Comparison of ENCODE assay signal across 24 cellular contexts in genomic region chr4:2428496-2429213, GRCh38. TPM values are rescaled to one million over a fixed set of nuclear protein-coding genes. Genes with fewer than 3 reads are reported as not detected.
"Had no signal": no experiment of that assay in that cellular context is flagged by ENCODE, and none has a peak within 500 bp of the region (broad histone marks: within the 10 kb centered on the region; RNA-seq: fewer than 3 reads in every experiment).

No MANE protein-coding gene starts in this region.

- H3K4me1 ChIP-seq: left ventricle myocardium inferior, suprapubic skin, upper lobe of left lung had no signal

- H3K9me3 Mint-ChIP-seq: activated naive CD8-positive, alpha-beta T cell treated with anti-CD3 and anti-CD28 coated beads, Interleukin-2, amount 50 U/mL, for 24 hours; activated T-helper 1 cell treated with anti-CD3 and anti-CD28 coated beads, Interleukin-12 subunit alpha, Interleukin-12 subunit beta, Interleukin-2, Interleukin-4 antibody, amounts not matched to agents 30 ng/mL and 10 ng/mL and 1 ng/mL, durations not matched to agents 14 hours and 24 hours and 36 hours; dendritic cell treated with granulocyte-macrophage colony-stimulating factor and Interleukin-4, amounts not matched to agents 40 ng/mL and 50 ng/mL, for 4 days; memory B cell had no signal

- H3K4me1 Mint-ChIP-seq: activated naive CD8-positive, alpha-beta T cell treated with anti-CD3 and anti-CD28 coated beads, Interleukin-2, amount 50 U/mL, for 24 hours; WTC11 had no signal

- ATAC-seq: activated naive CD8-positive, alpha-beta T cell treated with anti-CD3 and anti-CD28 coated beads, Interleukin-2, amount 50 U/mL, for 24 hours; mucosa of descending colon; naive thymus-derived CD4-positive, alpha-beta T cell; SK-N-SH treated with all-trans-retinoic acid at 6 μM for 48 hours; WTC11 had no signal

- DNase-seq: activated CD4-positive, alpha-beta T cell treated with anti-CD3 and anti-CD28 coated beads for 48 hours; activated CD8-positive, alpha-beta memory T cell treated with anti-CD3 and anti-CD28 coated beads, Interleukin-2, amount 50 U/mL, for 48 hours; activated naive CD4-positive, alpha-beta T cell treated with Interleukin-2 at 50 U/mL for 16 hours; activated naive CD8-positive, alpha-beta T cell treated with anti-CD3 and anti-CD28 coated beads, Interleukin-2, amount 50 U/mL, for 24 hours; aorta; effector memory CD4-positive, alpha-beta T cell; left ventricle myocardium inferior; mucosa of descending colon; nucleus accumbens; stimulated activated CD4-positive, alpha-beta T cell treated with anti-CD3 and anti-CD28 coated beads, Interleukin-15, amount 100 ng/mL, for 24 hours; stimulated activated CD4-positive, alpha-beta T cell treated with anti-CD3 and anti-CD28 coated beads, Interleukin-4, amount 100 ng/mL, for 1 hour; stimulated activated naive CD4-positive, alpha-beta T cell treated with Interleukin-2 at 50 U/mL for 16 hours; T-helper 2 cell had no signal

- H3K4me3 Mint-ChIP-seq: activated naive CD8-positive, alpha-beta T cell treated with anti-CD3 and anti-CD28 coated beads, Interleukin-2, amount 50 U/mL, for 24 hours; activated T-helper 1 cell treated with anti-CD3 and anti-CD28 coated beads, Interleukin-12 subunit alpha, Interleukin-12 subunit beta, Interleukin-2, Interleukin-4 antibody, amounts not matched to agents 30 ng/mL and 10 ng/mL and 1 ng/mL, durations not matched to agents 14 hours and 24 hours and 36 hours; dendritic cell treated with granulocyte-macrophage colony-stimulating factor and Interleukin-4, amounts not matched to agents 40 ng/mL and 50 ng/mL, for 4 days; memory B cell; naive thymus-derived CD4-positive, alpha-beta T cell; WTC11 had no signal

- H3K4me3 ChIP-seq: left ventricle myocardium inferior, mucosa of descending colon, suprapubic skin, upper lobe of left lung had no signal

- H3K27ac ChIP-seq: left ventricle myocardium inferior, suprapubic skin, upper lobe of left lung had no signal

- H3K9me3 ChIP-seq: left ventricle myocardium inferior, mucosa of descending colon, suprapubic skin, upper lobe of left lung had no signal

- H3K36me3 ChIP-seq: left ventricle myocardium inferior, suprapubic skin, upper lobe of left lung had no signal

- H3K27ac Mint-ChIP-seq: activated naive CD8-positive, alpha-beta T cell treated with anti-CD3 and anti-CD28 coated beads, Interleukin-2, amount 50 U/mL, for 24 hours; activated T-helper 1 cell treated with anti-CD3 and anti-CD28 coated beads, Interleukin-12 subunit alpha, Interleukin-12 subunit beta, Interleukin-2, Interleukin-4 antibody, amounts not matched to agents 30 ng/mL and 10 ng/mL and 1 ng/mL, durations not matched to agents 14 hours and 24 hours and 36 hours; dendritic cell treated with granulocyte-macrophage colony-stimulating factor and Interleukin-4, amounts not matched to agents 40 ng/mL and 50 ng/mL, for 4 days; memory B cell; WTC11 had no signal

- H3K27me3 ChIP-seq: suprapubic skin, upper lobe of left lung had no signal

- H3K36me3 Mint-ChIP-seq: memory B cell; naive thymus-derived CD4-positive, alpha-beta T cell; WTC11 had no signal

RNA-seq across cellular contexts. Expression of gene CFAP99, which starts 9.9 kb away (rescaled TPM):
- total RNA-seq: activated T-helper 1 cell treated with anti-CD3 and anti-CD28 coated beads, Interleukin-12 subunit alpha, Interleukin-12 subunit beta, Interleukin-2, Interleukin-4 antibody, amounts not matched to agents 30 ng/mL and 10 ng/mL and 1 ng/mL, durations not matched to agents 14 hours and 24 hours and 36 hours; frontal cortex; left ventricle myocardium inferior; posterior vena cava; skeletal muscle tissue; suprapubic skin; WTC11 had no signal
- polyA plus RNA-seq: aorta; naive thymus-derived CD4-positive, alpha-beta T cell had no signal
